Comparison of ENCODE assay signal across 12 cellular contexts in the genomic region with DNA sequence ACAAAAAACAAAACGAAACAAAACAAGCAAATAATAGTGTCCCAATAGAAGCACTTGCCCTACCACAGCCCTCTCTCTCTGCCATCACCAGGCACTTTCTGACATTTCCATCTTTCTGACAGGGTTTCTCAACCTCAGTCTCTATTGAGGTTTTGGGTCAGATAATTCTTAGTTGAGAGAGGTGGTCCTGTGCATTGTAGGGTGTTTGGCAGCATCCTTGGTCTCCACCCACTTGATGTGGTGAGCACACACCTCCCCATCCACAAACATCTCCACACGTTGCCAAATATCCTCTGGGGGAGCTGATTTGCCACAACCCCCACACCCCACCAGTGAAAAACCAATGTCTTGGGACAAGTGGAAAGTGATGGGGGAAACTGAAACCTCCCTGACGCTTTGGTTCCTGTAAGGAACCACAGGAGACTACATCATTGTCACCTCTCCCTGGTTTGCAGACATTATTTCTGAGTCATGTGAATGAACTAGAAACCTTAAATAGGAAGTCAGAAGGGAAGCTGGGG.
A peak's percentile ranks its signal among the peaks of the same experiment; 100 is the strongest.
DNase-seq lines count a peak whose midpoint lies in the region; TF ChIP-seq lines count a peak whose summit lies in the region.
"Had no signal": no experiment of that assay in that cellular context is flagged by ENCODE, and none has a peak within 500 bp of the region (broad histone marks: within the 10 kb centered on the region; RNA-seq: fewer than 3 reads in every experiment).

No MANE protein-coding gene starts in this region.

- no peaks in the 10 kb centered on the region for H3K36me3 Mint-ChIP-seq in activated T-cell treated with anti-CD3 and anti-CD28 coated beads, Interleukin-2, amount 50 U/mL, for 24 hours (ENCODE audit: low read depth)

- H3K9me2 ChIP-seq in Loucy (replicated peaks; ENCODE audit: low read depth, low read length), result no peaks in the 10 kb centered on the region

- H3K9me3 ChIP-seq in Loucy (ENCODE audit: insufficient read depth, low read depth, low read length) (no peaks in the 10 kb centered on the region), esophagus muscularis mucosa (no peaks in the 10 kb centered on the region)
- H3K9me3 ChIP-seq: tibial artery had no signal

- H4K20me1 ChIP-seq in Loucy (ENCODE audit: insufficient read depth, low read length, poor library complexity, severe bottlenecking), result no peaks in the 10 kb centered on the region

- H3K36me3 ChIP-seq in Loucy (ENCODE audit: insufficient read depth, low read length) (no peaks in the 10 kb centered on the region), esophagus muscularis mucosa (no peaks in the 10 kb centered on the region)
- H3K36me3 ChIP-seq: brain microvascular endothelial cell, tibial artery had no signal

- no peak for TF ChIP-seq CTCF in Loucy (conservative IDR thresholded peaks at IDR 0.05; ENCODE audit: low read length)
- no peak for TF ChIP-seq CTCF in esophagus muscularis mucosa (IDR thresholded peaks at IDR 0.05)

- H3K9ac ChIP-seq in Loucy (ENCODE audit: low read depth, low read length, poor library complexity, severe bottlenecking), result no peak overlapping the region
- H3K9ac ChIP-seq: KMS-11 had no signal

- no peaks in the 10 kb centered on the region for H3K79me2 ChIP-seq in Loucy (ENCODE audit: insufficient read depth, low read length)

- peak overlapping the region; percentile 73 for H3K27ac Mint-ChIP-seq in activated T-cell treated with anti-CD3 and anti-CD28 coated beads, Interleukin-2, amount 50 U/mL, for 24 hours

- no peaks in the 10 kb centered on the region for H3F3A ChIP-seq in Loucy (ENCODE audit: low read depth)

- peaks cover 4% of the 10 kb centered on the region for H3K9me3 Mint-ChIP-seq in activated T-cell treated with anti-CD3 and anti-CD28 coated beads, Interleukin-2, amount 50 U/mL, for 24 hours

- H3K27me3 ChIP-seq in Loucy (ENCODE audit: insufficient read depth, low read length, poor library complexity, severe bottlenecking) (no peaks in the 10 kb centered on the region), esophagus muscularis mucosa (no peaks in the 10 kb centered on the region)
- H3K27me3 ChIP-seq: brain microvascular endothelial cell, tibial artery had no signal

- no peak overlapping the region for H3K4me2 ChIP-seq in Loucy (ENCODE audit: low read depth, low read length, poor library complexity, severe bottlenecking)
- H3K4me2 ChIP-seq: KMS-11 had no signal

- DNase-seq in NK-92 treated with Interleukin-12 subunit alpha and Interleukin-12 subunit beta, amount 100 ng/mL, for 24 hours (lab: John Stamatoyannopoulos, UW), result peak; percentile 55
- DNase-seq in NK-92 (lab: John Stamatoyannopoulos, UW; ENCODE audit: unreplicated experiment) (no peak), esophagus muscularis mucosa (ENCODE audit: extremely low spot score) (no peak), GM03348 (ENCODE audit: low spot score) (no peak), NCI-H524 treated with DMSO at 0.1 percent for 48 hours (lab: John Stamatoyannopoulos, UW) (no peak)
- DNase-seq in activated T-cell treated with anti-CD3 and anti-CD28 coated beads, Interleukin-2, amount 50 U/mL, for 24 hours, result peak; percentile 59
- DNase-seq in stimulated activated CD4-positive, alpha-beta T cell treated with anti-CD3 and anti-CD28 coated beads, Interleukin-2, amount 100 ng/mL, for 48 hours, result peak; percentile 13 to 25
- DNase-seq: brain microvascular endothelial cell, tibial artery had no signal

- no peak overlapping the region for H3K4me3 Mint-ChIP-seq in activated T-cell treated with anti-CD3 and anti-CD28 coated beads, Interleukin-2, amount 50 U/mL, for 24 hours

- TF ChIP-seq POLR2A in esophagus muscularis mucosa (IDR thresholded peaks at IDR 0.05; ENCODE audit: low read depth), result no peak

- H2AFZ ChIP-seq in Loucy (ENCODE audit: low read length), result peak overlapping the region; percentile 48

- H3K27me3 Mint-ChIP-seq in activated T-cell treated with anti-CD3 and anti-CD28 coated beads, Interleukin-2, amount 50 U/mL, for 24 hours, result peaks cover 3% of the 10 kb centered on the region

- peaks cover 28% of the 10 kb centered on the region for H3K4me1 Mint-ChIP-seq in activated T-cell treated with anti-CD3 and anti-CD28 coated beads, Interleukin-2, amount 50 U/mL, for 24 hours (ENCODE audit: low read depth)

- no peak overlapping the region for H3K27ac ChIP-seq in esophagus muscularis mucosa (replicated peaks in 1 of 4)
- H3K27ac ChIP-seq: 22Rv1, brain microvascular endothelial cell, KMS-11, tibial artery had no signal

- TF ChIP-seq EP300 in esophagus muscularis mucosa (IDR thresholded peaks at IDR 0.05), result no peak

- H3K4me3 ChIP-seq in Loucy (ENCODE audit: low read length, poor library complexity, severe bottlenecking) (no peak overlapping the region), esophagus muscularis mucosa (no peak overlapping the region)
- H3K4me3 ChIP-seq: tibial artery had no signal

- peaks cover 29% of the 10 kb centered on the region for H3K4me1 ChIP-seq in Loucy (ENCODE audit: insufficient read depth, low read length, poor library complexity, severe bottlenecking)
- no peaks in the 10 kb centered on the region for H3K4me1 ChIP-seq in esophagus muscularis mucosa
- H3K4me1 ChIP-seq: tibial artery had no signal

- 79% methylated on average over 3 of the region's 3 CpGs for WGBS in esophagus muscularis mucosa

- intact Hi-C loops in esophagus muscularis mucosa (cut with DNase I), result no loop called here

Comparison
In these comparisons a context has a peak if more than half of its experiments do, and no peak if none do; other contexts are left out.
1. DNase-seq: peak in NK-92 treated with Interleukin-12 subunit alpha and Interleukin-12 subunit beta, amount 100 ng/mL, for 24 hours (single experiment), activated T-cell treated with anti-CD3 and anti-CD28 coated beads, Interleukin-2, amount 50 U/mL, for 24 hours (single experiment) and stimulated activated CD4-positive, alpha-beta T cell treated with anti-CD3 and anti-CD28 coated beads, Interleukin-2, amount 100 ng/mL, for 48 hours (2 of 2); none in NK-92 (single experiment), esophagus muscularis mucosa (single experiment), GM03348 (single experiment) and NCI-H524 treated with DMSO at 0.1 percent for 48 hours (single experiment).